Comparison of ENCODE assay signal across 9 cellular contexts in the genomic region with DNA sequence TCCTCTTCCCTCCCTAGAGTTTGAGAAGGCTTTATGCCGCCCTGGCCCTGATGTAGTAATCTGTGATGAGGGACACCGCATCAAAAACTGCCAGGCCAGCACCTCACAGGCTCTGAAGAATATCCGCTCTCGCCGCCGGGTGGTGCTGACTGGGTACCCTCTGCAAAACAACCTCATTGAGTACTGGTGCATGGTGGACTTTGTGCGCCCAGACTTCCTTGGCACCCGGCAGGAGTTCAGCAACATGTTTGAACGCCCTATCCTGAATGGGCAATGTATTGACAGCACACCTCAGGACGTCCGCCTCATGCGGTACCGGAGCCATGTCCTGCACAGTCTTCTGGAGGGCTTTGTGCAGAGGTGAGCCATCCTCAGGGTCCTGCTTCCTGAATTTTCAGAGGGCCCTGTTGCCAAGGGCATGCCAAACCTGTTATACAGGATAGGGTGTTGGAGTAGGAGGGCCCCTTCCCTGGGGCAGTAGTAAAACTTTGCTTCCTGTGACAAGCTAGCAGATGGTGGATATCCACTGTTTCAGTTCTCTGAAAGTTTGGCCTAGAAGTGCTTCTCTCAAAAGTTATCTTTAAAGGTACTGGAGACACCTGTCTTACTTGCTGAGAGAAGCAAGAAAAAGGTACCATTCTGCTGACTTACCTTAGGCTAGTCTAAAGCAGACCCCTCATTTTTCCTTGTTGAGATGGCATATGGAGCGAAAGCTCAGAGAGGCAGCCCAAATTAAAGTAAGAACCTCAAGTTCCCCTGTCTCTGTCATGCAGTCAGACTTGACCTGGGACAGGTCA.
"Had no signal": no experiment of that assay in that cellular context is flagged by ENCODE, and none has a peak within 500 bp of the region (broad histone marks: within the 10 kb centered on the region; RNA-seq: fewer than 3 reads in every experiment).

No MANE protein-coding gene starts in this region.

- H3K27me3 ChIP-seq: upper lobe of left lung had no signal

- H3K27ac Mint-ChIP-seq: activated T-helper 1 cell treated with anti-CD3 and anti-CD28 coated beads, Interleukin-12 subunit alpha, Interleukin-12 subunit beta, Interleukin-2, Interleukin-4 antibody, amounts not matched to agents 30 ng/mL and 10 ng/mL and 1 ng/mL, durations not matched to agents 14 hours and 24 hours and 36 hours; natural killer cell had no signal

- DNase-seq: activated naive CD4-positive, alpha-beta T cell; central memory CD4-positive, alpha-beta T cell; effector CD4-positive, alpha-beta T cell; natural killer cell; T-helper 9 cell had no signal

- H3K9me3 ChIP-seq: upper lobe of left lung had no signal

- H3K4me3 ChIP-seq: coronary artery, upper lobe of left lung had no signal

- H3K4me1 ChIP-seq: upper lobe of left lung had no signal

- H3K4me1 Mint-ChIP-seq: natural killer cell had no signal

- H3K4me3 Mint-ChIP-seq: activated T-helper 1 cell treated with anti-CD3 and anti-CD28 coated beads, Interleukin-12 subunit alpha, Interleukin-12 subunit beta, Interleukin-2, Interleukin-4 antibody, amounts not matched to agents 30 ng/mL and 10 ng/mL and 1 ng/mL, durations not matched to agents 14 hours and 24 hours and 36 hours; natural killer cell had no signal

- H3K9me3 Mint-ChIP-seq: activated T-helper 1 cell treated with anti-CD3 and anti-CD28 coated beads, Interleukin-12 subunit alpha, Interleukin-12 subunit beta, Interleukin-2, Interleukin-4 antibody, amounts not matched to agents 30 ng/mL and 10 ng/mL and 1 ng/mL, durations not matched to agents 14 hours and 24 hours and 36 hours; natural killer cell had no signal

- H3K27ac ChIP-seq: coronary artery, upper lobe of left lung, WERI-Rb-1 had no signal
